ENCODE assay signal across 10 cellular contexts in the genomic region with DNA sequence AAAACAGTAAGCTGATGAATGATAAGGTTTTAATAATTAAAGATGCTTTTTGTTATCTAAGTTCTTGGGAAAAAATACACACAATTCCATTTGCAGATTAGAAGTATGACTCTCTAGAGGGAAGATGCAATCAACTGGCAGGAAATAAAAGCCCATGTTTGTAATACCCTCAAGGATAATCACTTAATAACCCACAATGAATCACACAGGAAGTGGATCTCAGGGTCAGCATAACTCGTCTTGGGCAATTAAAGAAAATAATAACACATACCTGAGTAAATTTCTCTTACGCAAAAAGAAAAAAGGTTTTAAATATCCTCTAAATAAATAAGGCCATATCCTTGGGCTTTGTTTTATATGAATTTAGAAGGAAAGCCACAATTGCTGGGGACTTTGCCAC. TPM values are rescaled to one million over a fixed set of nuclear protein-coding genes. Genes with fewer than 3 reads are reported as not detected.
DNase-seq lines count a peak whose midpoint lies in the region; TF ChIP-seq lines count a peak whose summit lies in the region.
"Had no signal": no experiment of that assay in that cellular context is flagged by ENCODE, and none has a peak within 500 bp of the region (broad histone marks: within the 10 kb centered on the region; RNA-seq: fewer than 3 reads in every experiment).

No MANE protein-coding gene starts in this region.

- H4K20me1 ChIP-seq in OCI-LY7 (ENCODE audit: insufficient read depth, low read length): no peaks in the 10 kb centered on the region

- H3K4me2 ChIP-seq in OCI-LY7 (ENCODE audit: low read length): no peak overlapping the region

- H3K4me3 ChIP-seq in cardiac fibroblast (replicated peaks in 1 of 2; ENCODE audit: low read depth in 2 of 2, low read length in 2 of 2): no peak overlapping the region
- H3K4me3 ChIP-seq in OCI-LY7 (ENCODE audit: low read depth, low read length, poor library complexity, severe bottlenecking): no peak overlapping the region
- H3K4me3 ChIP-seq: heart right ventricle, transverse colon had no signal

- H2AFZ ChIP-seq in OCI-LY7 (ENCODE audit: low read length): no peak overlapping the region

- no peak overlapping the region for H3K27ac ChIP-seq in OCI-LY7 (ENCODE audit: low read depth, low read length, poor library complexity, severe bottlenecking)
- H3K27ac ChIP-seq: transverse colon had no signal

- DNase-seq in GM03348 (ENCODE audit: low spot score): peak; percentile 43
- DNase-seq in NCI-H69 (lab: John Stamatoyannopoulos, UW): peak; percentile 79
- DNase-seq in cardiac fibroblast (ENCODE audit: low read depth in 2 of 2): peak; percentile 74 to 88
- peak; percentile 80 for DNase-seq in non-pigmented ciliary epithelial cell (ENCODE audit: low read depth)
- no peak for DNase-seq in hepatic stellate cell (ENCODE audit: low spot score)
- DNase-seq in NCI-H2196 (lab: John Stamatoyannopoulos, UW; ENCODE audit: unreplicated experiment): no peak
- no peak for DNase-seq in OCI-LY7 (ENCODE audit: low spot score)
- DNase-seq: activated T-cell treated with anti-CD3 and anti-CD28 coated beads, Interleukin-2, amount 50 U/mL, for 4 hours; heart right ventricle; transverse colon had no signal

- H3K9me2 ChIP-seq in OCI-LY7 (ENCODE audit: insufficient read depth, low read length): no peaks in the 10 kb centered on the region

- POLR2A ChIA-PET in OCI-LY7 (lab: Charles Lee): interaction anchor here (1.9 kb wide), 1 partner anchor 10 kb away, joined by 6 read pairs; the partner anchor contains the start of gene EID1

- CTCF ChIA-PET in OCI-LY7 (lab: Charles Lee; ENCODE audit: unreplicated experiment): no interaction called here

- no peaks in the 10 kb centered on the region for H3K36me3 ChIP-seq in OCI-LY7 (ENCODE audit: insufficient read depth, low read length)
- H3K36me3 ChIP-seq: heart right ventricle, transverse colon had no signal

- H3K79me2 ChIP-seq in OCI-LY7 (ENCODE audit: insufficient read depth, low read depth, low read length): no peaks in the 10 kb centered on the region

- intact Hi-C loops in OCI-LY7 (cut with micrococcal nuclease; ENCODE audit: unreplicated experiment): loop anchor here (10.0 kb wide), 1 partner anchor 1276 kb away; no protein-coding TSS in a partner anchor

- no peak for TF ChIP-seq CTCF in cardiac fibroblast (IDR thresholded peaks at IDR 0.05; ENCODE audit: low read depth, low read length)
- TF ChIP-seq CTCF in OCI-LY7 (conservative IDR thresholded peaks at IDR 0.05; ENCODE audit: low read length): no peak

- no TSS peak for BruUV-seq in OCI-LY7 (replicated peaks; lab: Mats Ljungman, UMichigan)

- H3K9me3 ChIP-seq in OCI-LY7 (ENCODE audit: low read length): no peaks in the 10 kb centered on the region
- H3K9me3 ChIP-seq: heart right ventricle, transverse colon had no signal

- H3K4me1 ChIP-seq in OCI-LY7 (ENCODE audit: insufficient read depth, low read length, poor library complexity, severe bottlenecking): no peaks in the 10 kb centered on the region
- H3K4me1 ChIP-seq: transverse colon had no signal

RNA-seq across cellular contexts. Expression of gene EID1, which starts 9.4 kb away (rescaled TPM):
- 104 and 106 TPM in 2 replicates for total RNA-seq in OCI-LY7 (2014; rRNA removed; shearing (Covaris generic))
- 93.7 and 111 TPM in 2 replicates for total RNA-seq in OCI-LY7 (2022)

RNA-seq across cellular contexts. Expression of gene CEP152, which starts 57.7 kb away (rescaled TPM):
- total RNA-seq in OCI-LY7 (2014; rRNA removed; shearing (Covaris generic)): 37.6 and 68.2 TPM in 2 replicates
- 44.9 and 54.4 TPM in 2 replicates for total RNA-seq in OCI-LY7 (2022)

Comparison
In these comparisons a context has a peak if more than half of its experiments do, and no peak if none do; other contexts are left out.
1. DNase-seq: peak in GM03348 (single experiment), NCI-H69 (single experiment), cardiac fibroblast (2 of 2) and non-pigmented ciliary epithelial cell (single experiment); none in hepatic stellate cell (single experiment), NCI-H2196 (single experiment) and OCI-LY7 (single experiment).